11 cellular contexts compared by ENCODE assay signal in the genomic region with DNA sequence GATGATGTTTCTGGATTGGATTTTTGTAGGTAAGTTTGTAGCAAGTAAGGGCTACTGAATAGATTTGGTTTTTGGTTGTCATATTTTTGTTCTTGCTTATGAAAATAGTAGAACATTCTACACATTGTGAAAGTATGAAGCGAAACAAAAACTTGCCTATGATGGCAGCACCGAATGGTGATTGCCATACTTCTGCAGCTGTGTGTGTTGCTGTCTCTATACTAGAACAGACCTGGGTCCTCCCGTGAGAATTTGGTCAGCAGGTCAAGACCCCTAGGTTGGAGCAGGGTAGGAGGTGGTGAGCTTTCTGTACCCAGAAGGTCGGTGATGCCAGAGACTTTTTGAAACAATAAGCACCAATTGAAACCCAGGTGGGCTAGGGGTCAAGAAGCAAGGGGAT.
DNase-seq lines count a peak whose midpoint lies in the region; ATAC-seq and TF ChIP-seq lines count a peak whose summit lies in the region.
"Had no signal": no experiment of that assay in that cellular context is flagged by ENCODE, and none has a peak within 500 bp of the region (broad histone marks: within the 10 kb centered on the region; RNA-seq: fewer than 3 reads in every experiment).

No MANE protein-coding gene starts in this region.

- H3K4me2 ChIP-seq in mesendoderm (ENCODE audit: low read length) = no peak overlapping the region

- H3K4me1 ChIP-seq in mesendoderm (ENCODE audit: control insufficient read depth, low read depth, low read length) = no peaks in the 10 kb centered on the region
- H3K4me1 ChIP-seq: left ventricle myocardium inferior had no signal

- no peak overlapping the region for H2BK5ac ChIP-seq in mesendoderm (ENCODE audit: low read length)

- H2BK120ac ChIP-seq in mesendoderm (ENCODE audit: low read depth, low read length) = no peak overlapping the region

- H3K56ac ChIP-seq in mesendoderm (ENCODE audit: low read length) = no peak overlapping the region

- H3K9ac ChIP-seq in mesendoderm (ENCODE audit: low read length) = no peak overlapping the region

- POLR2A ChIA-PET in naive thymus-derived CD8-positive, alpha-beta T cell (lab: Charles Lee) = no interaction called here

- peak; percentile 48 for DNase-seq in GM13976 (ENCODE audit: low spot score)
- DNase-seq in AG08396 (ENCODE audit: low spot score) = no peak
- DNase-seq in mesendoderm = no peak
- DNase-seq in retina = no peak
- no peak for DNase-seq in naive thymus-derived CD8-positive, alpha-beta T cell
- DNase-seq: activated T-cell treated with anti-CD3 and anti-CD28 coated beads, Interleukin-2, amount 50 U/mL, for 24 hours; left ventricle myocardium inferior; upper lobe of left lung had no signal

- H3K4me3 ChIP-seq in mesendoderm (ENCODE audit: low read length) = no peak overlapping the region
- H3K4me3 ChIP-seq: left ventricle myocardium inferior, upper lobe of left lung had no signal

- H3K27me3 ChIP-seq in mesendoderm (ENCODE audit: insufficient read depth, low read length, poor library complexity) = no peaks in the 10 kb centered on the region
- H3K27me3 ChIP-seq: upper lobe of left lung had no signal

- H3K23ac ChIP-seq in mesendoderm (ENCODE audit: low read length) = no peak overlapping the region

- H2BK15ac ChIP-seq in mesendoderm (replicated peaks; ENCODE audit: low read depth) = no peak overlapping the region

- H3K79me1 ChIP-seq in mesendoderm (ENCODE audit: low read length) = no peaks in the 10 kb centered on the region

- H3K4me1 Mint-ChIP-seq in naive thymus-derived CD8-positive, alpha-beta T cell = peaks cover 0 to 7% (median 2%) of the 10 kb centered on the region in 4 donors

- no peak overlapping the region for H3K18ac ChIP-seq in mesendoderm (ENCODE audit: low read length)

- no peak overlapping the region for H3K27ac ChIP-seq in mesendoderm (ENCODE audit: low read depth, low read length)
- H3K27ac ChIP-seq: left ventricle myocardium inferior, upper lobe of left lung had no signal

- peaks cover 0 to 2% (median 0%) of the 10 kb centered on the region in 3 donors for H3K36me3 Mint-ChIP-seq in naive thymus-derived CD8-positive, alpha-beta T cell

- no peak overlapping the region for H4K8ac ChIP-seq in mesendoderm (ENCODE audit: low read depth, low read length)

- no peak overlapping the region for H3K4me3 Mint-ChIP-seq in naive thymus-derived CD8-positive, alpha-beta T cell
- H3K4me3 Mint-ChIP-seq: activated T-cell treated with anti-CD3 and anti-CD28 coated beads, Interleukin-2, amount 50 U/mL, for 24 hours had no signal

- H3K9me3 Mint-ChIP-seq in naive thymus-derived CD8-positive, alpha-beta T cell = no peaks in the 10 kb centered on the region
- H3K9me3 Mint-ChIP-seq: activated T-cell treated with anti-CD3 and anti-CD28 coated beads, Interleukin-2, amount 50 U/mL, for 24 hours had no signal

- no peak for TF ChIP-seq CTCF in GM13976 (IDR thresholded peaks at IDR 0.05; ENCODE audit: borderline replicate concordance, control extremely low read depth, extremely low read depth, insufficient read depth, missing control alignments)

- ATAC-seq in GM19372 (IDR thresholded peaks at IDR 0.05; ENCODE audit: low read depth, unreplicated experiment) (peak; percentile 68), HG02678 (IDR thresholded peaks at IDR 0.05; ENCODE audit: unreplicated experiment) (peak; percentile 68), HG03432 (IDR thresholded peaks at IDR 0.05; ENCODE audit: unreplicated experiment) (peak; percentile 84)
- no peak for ATAC-seq in naive thymus-derived CD8-positive, alpha-beta T cell

- no peaks in the 10 kb centered on the region for H3K79me2 ChIP-seq in mesendoderm (ENCODE audit: control insufficient read depth, insufficient read depth, low read length)

- no CpG with 5 or more reads among the region's 4 CpGs for WGBS in mesendoderm (ENCODE audit: extremely low coverage, insufficient coverage, low lambda C conversion rate)

- H3K4ac ChIP-seq in mesendoderm (ENCODE audit: low read depth, low read length) = no peak overlapping the region

- H2AK5ac ChIP-seq in mesendoderm (ENCODE audit: low read length) = no peak overlapping the region

- no peaks in the 10 kb centered on the region for H3K36me3 ChIP-seq in mesendoderm (ENCODE audit: control insufficient read depth, insufficient read depth, low read length)
- H3K36me3 ChIP-seq: upper lobe of left lung had no signal

- in situ Hi-C loops in GM13976 (cut with MboI; ENCODE audit: low sequenced_read_pairs, unreplicated experiment) = no loop called here

- no peaks in the 10 kb centered on the region for H3K27me3 Mint-ChIP-seq in naive thymus-derived CD8-positive, alpha-beta T cell
- H3K27me3 Mint-ChIP-seq: activated T-cell treated with anti-CD3 and anti-CD28 coated beads, Interleukin-2, amount 50 U/mL, for 24 hours had no signal

- H4K5ac ChIP-seq in mesendoderm (ENCODE audit: low read length) = no peak overlapping the region

- H3K27ac Mint-ChIP-seq in naive thymus-derived CD8-positive, alpha-beta T cell = peak overlapping the region in 1 of 10 donors; percentile 13
- H3K27ac Mint-ChIP-seq: activated T-cell treated with anti-CD3 and anti-CD28 coated beads, Interleukin-2, amount 50 U/mL, for 24 hours had no signal

Comparison
In these comparisons a context has a peak if more than half of its experiments do, and no peak if none do; other contexts are left out.
1. ATAC-seq: peak in GM19372 (single experiment), HG02678 (single experiment) and HG03432 (single experiment); none in naive thymus-derived CD8-positive, alpha-beta T cell (0 of 2).